ENCODE assay signal across 8 cellular contexts in the genomic region with DNA sequence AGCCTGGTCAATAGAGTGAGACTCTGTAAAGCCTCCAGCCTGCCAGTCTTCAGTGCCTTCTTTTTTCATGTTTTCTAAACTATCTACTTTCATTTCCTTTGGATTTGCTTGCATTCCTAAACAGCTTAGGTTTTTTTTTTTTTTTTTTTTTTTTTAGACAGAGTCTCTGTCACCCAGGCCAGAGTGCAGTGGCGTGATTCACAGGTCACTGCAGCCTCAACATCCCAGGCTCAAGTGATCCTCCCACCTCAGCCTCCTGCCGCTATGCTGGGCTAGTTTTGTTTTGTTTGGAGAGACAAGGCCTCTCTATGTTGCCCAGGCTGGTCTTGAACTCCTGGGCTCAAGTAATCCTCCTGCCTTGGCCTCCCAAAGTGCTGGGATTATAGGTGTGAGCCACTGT. TPM values are rescaled to one million over a fixed set of nuclear protein-coding genes. Genes with fewer than 3 reads are reported as not detected.
A peak's percentile ranks its signal among the peaks of the same experiment; 100 is the strongest.
DNase-seq lines count a peak whose midpoint lies in the region; ATAC-seq and TF ChIP-seq lines count a peak whose summit lies in the region.
"Not testable (repeated sequence)": the region's sequence is repeated elsewhere in the genome, so short reads cannot be mapped to it uniquely, and the experiment has no call there.
"Had no signal": no experiment of that assay in that cellular context is flagged by ENCODE, and none has a peak within 500 bp of the region (broad histone marks: within the 10 kb centered on the region; RNA-seq: fewer than 3 reads in every experiment).

No MANE protein-coding gene starts in this region.

- H3K36me3 Mint-ChIP-seq in CD4-positive, alpha-beta memory T cell, result peaks cover 34 to 42% of the 10 kb centered on the region in 2 donors
- peaks cover 45% of the 10 kb centered on the region for H3K36me3 Mint-ChIP-seq in HFFc6 (ENCODE audit: low read depth)
- H3K36me3 Mint-ChIP-seq in activated T-cell treated with anti-CD3 and anti-CD28 coated beads, Interleukin-2, amount 50 U/mL, for 72 hours (ENCODE audit: insufficient read depth in 2 of 2), result peaks cover 11 to 16% of the 10 kb centered on the region in 2 donors

- not testable (repeated sequence) for H3K9me3 Mint-ChIP-seq in CD4-positive, alpha-beta memory T cell; HFFc6; activated T-cell treated with anti-CD3 and anti-CD28 coated beads, Interleukin-2, amount 50 U/mL, for 72 hours; stimulated activated naive CD8-positive, alpha-beta T cell treated with anti-CD3 and anti-CD28 coated beads, Interleukin-15, amount 100 ng/mL, for 72 hours

- peaks cover 26% of the 10 kb centered on the region for H3K36me3 ChIP-seq in CD4-positive, alpha-beta memory T cell (ENCODE audit: insufficient read depth, low read length)
- peaks cover 47% of the 10 kb centered on the region for H3K36me3 ChIP-seq in left ventricle myocardium inferior
- H3K36me3 ChIP-seq in neural cell (ENCODE audit: insufficient read depth, low read length), result not testable (repeated sequence)

- H3K4me3 Mint-ChIP-seq in CD4-positive, alpha-beta memory T cell, result peak overlapping the region in 2 of 8 donors; percentile 34 to 39
- peak overlapping the region; percentile 49; the same call in 1 of the 2 replicates for H3K4me3 Mint-ChIP-seq in HFFc6
- not testable (repeated sequence) for H3K4me3 Mint-ChIP-seq in activated T-cell treated with anti-CD3 and anti-CD28 coated beads, Interleukin-2, amount 50 U/mL, for 72 hours; stimulated activated naive CD8-positive, alpha-beta T cell treated with anti-CD3 and anti-CD28 coated beads, Interleukin-15, amount 100 ng/mL, for 72 hours

- not testable (repeated sequence) for H3K4me2 ChIP-seq in neural cell (ENCODE audit: low read length)

- TF ChIP-seq CTCF in HFFc6 (IDR thresholded peaks at IDR 0.05); RWPE1 (conservative IDR thresholded peaks at IDR 0.05; ENCODE audit: low read depth); left ventricle myocardium inferior (IDR thresholded peaks at IDR 0.05; ENCODE audit: borderline replicate concordance); neural cell (IDR thresholded peaks at IDR 0.05; ENCODE audit: poor library complexity, severe bottlenecking): not testable (repeated sequence)

- not testable (repeated sequence) for H3K9me2 ChIP-seq in neural cell (ENCODE audit: insufficient read depth, low read length)

- not testable (repeated sequence) for H3K27me3 ChIP-seq in CD4-positive, alpha-beta memory T cell (ENCODE audit: insufficient read depth, low read length); left ventricle myocardium inferior (ENCODE audit: low read depth); neural cell (ENCODE audit: insufficient read depth, low read depth, low read length)

- not testable (repeated sequence) for H3K9ac ChIP-seq in neural cell (ENCODE audit: low read length)

- not testable (repeated sequence) for H3K9me3 ChIP-seq in CD4-positive, alpha-beta memory T cell (ENCODE audit: control insufficient read depth in 1 of 2, low read length in 2 of 2); left ventricle myocardium inferior (replicated peaks); neural cell (ENCODE audit: low read length)

- not testable (repeated sequence) for TF ChIP-seq RAD21 in neural cell (conservative IDR thresholded peaks at IDR 0.05)

- not testable (repeated sequence) for DNase-seq in CD4-positive, alpha-beta memory T cell; HFFc6; RWPE1 (ENCODE audit: low spot score); activated T-cell treated with anti-CD3 and anti-CD28 coated beads, Interleukin-2, amount 50 U/mL, for 72 hours; left ventricle myocardium inferior; stimulated activated naive CD8-positive, alpha-beta T cell treated with anti-CD3 and anti-CD28 coated beads, Interleukin-15, amount 100 ng/mL, for 72 hours

- H3K27me3 Mint-ChIP-seq in CD4-positive, alpha-beta memory T cell; HFFc6 (ENCODE audit: insufficient read depth); activated T-cell treated with anti-CD3 and anti-CD28 coated beads, Interleukin-2, amount 50 U/mL, for 72 hours (ENCODE audit: low read depth); stimulated activated naive CD8-positive, alpha-beta T cell treated with anti-CD3 and anti-CD28 coated beads, Interleukin-15, amount 100 ng/mL, for 72 hours: not testable (repeated sequence)

- H4K20me1 ChIP-seq in neural cell (ENCODE audit: insufficient read depth), result not testable (repeated sequence)

- H2AFZ ChIP-seq in neural cell (ENCODE audit: low read depth, low read length), result not testable (repeated sequence)

- peaks cover 12 to 21% (median 14%) of the 10 kb centered on the region in 4 donors for H3K4me1 Mint-ChIP-seq in CD4-positive, alpha-beta memory T cell
- not testable (repeated sequence) for H3K4me1 Mint-ChIP-seq in HFFc6 (ENCODE audit: low read depth); activated T-cell treated with anti-CD3 and anti-CD28 coated beads, Interleukin-2, amount 50 U/mL, for 72 hours (ENCODE audit: low read depth)
- H3K4me1 Mint-ChIP-seq in stimulated activated naive CD8-positive, alpha-beta T cell treated with anti-CD3 and anti-CD28 coated beads, Interleukin-15, amount 100 ng/mL, for 72 hours, result peaks cover 20% of the 10 kb centered on the region

- not testable (repeated sequence) for ATAC-seq in activated T-cell treated with anti-CD3 and anti-CD28 coated beads, Interleukin-2, amount 50 U/mL, for 72 hours (replicated peaks in 1 of 2); stimulated activated naive CD8-positive, alpha-beta T cell treated with anti-CD3 and anti-CD28 coated beads, Interleukin-15, amount 100 ng/mL, for 72 hours

- not testable (repeated sequence) for H3K27ac ChIP-seq in CD4-positive, alpha-beta memory T cell (ENCODE audit: low read depth, low read length); left ventricle myocardium inferior (replicated peaks); neural cell (ENCODE audit: low read length)
- H3K27ac ChIP-seq in RWPE1, result peak overlapping the region; percentile 14; the same call in 1 of the 2 replicates

- H3K27ac Mint-ChIP-seq in CD4-positive, alpha-beta memory T cell, result peak overlapping the region in 5 of 7 donors; percentile 26 to 87 (median 56)
- H3K27ac Mint-ChIP-seq in HFFc6, result not testable (repeated sequence)
- H3K27ac Mint-ChIP-seq in activated T-cell treated with anti-CD3 and anti-CD28 coated beads, Interleukin-2, amount 50 U/mL, for 72 hours, result peak overlapping the region; percentile 36
- H3K27ac Mint-ChIP-seq in stimulated activated naive CD8-positive, alpha-beta T cell treated with anti-CD3 and anti-CD28 coated beads, Interleukin-15, amount 100 ng/mL, for 72 hours, result peak overlapping the region; percentile 24 to 43

- peaks cover 17% of the 10 kb centered on the region for H3K4me1 ChIP-seq in CD4-positive, alpha-beta memory T cell (ENCODE audit: insufficient read depth, low read length)
- H3K4me1 ChIP-seq in left ventricle myocardium inferior, result peaks cover 44% of the 10 kb centered on the region

- TF ChIP-seq EP300 in neural cell (conservative IDR thresholded peaks at IDR 0.05; ENCODE audit: poor library complexity, severe bottlenecking), result not testable (repeated sequence)

- CTCF ChIA-PET in CD4-positive, alpha-beta memory T cell (lab: Charles Lee; ENCODE audit: partially characterized antibody); RWPE1 (lab: Yijun Ruan, JAX): not testable (repeated sequence)

- H3F3A ChIP-seq in neural cell (ENCODE audit: insufficient read depth, low read length, poor library complexity, severe bottlenecking), result not testable (repeated sequence)

- not testable (repeated sequence) for H3K79me2 ChIP-seq in neural cell (replicated peaks; ENCODE audit: insufficient read depth, low read length)

- POLR2A ChIA-PET in CD4-positive, alpha-beta memory T cell (lab: Charles Lee; ENCODE audit: partially characterized antibody), result not testable (repeated sequence)
- POLR2A ChIA-PET in RWPE1 (lab: Yijun Ruan, JAX; ENCODE audit: low non-redundant PET), result interaction anchor here (0.6 kb wide), 2 partner anchors 9 to 255 kb away, joined by 4 to 11 read pairs; no protein-coding TSS in a partner anchor

- not testable (repeated sequence) for H3K4me3 ChIP-seq in CD4-positive, alpha-beta memory T cell (ENCODE audit: low read length in 2 of 2)
- H3K4me3 ChIP-seq in left ventricle myocardium inferior (peak overlapping the region; percentile 85), neural cell (ENCODE audit: low read length) (peak overlapping the region; percentile 71)

- intact Hi-C loops in CD4-positive, alpha-beta memory T cell (cut with micrococcal nuclease); left ventricle myocardium inferior (cut with micrococcal nuclease): not testable (repeated sequence)

RNA-seq across cellular contexts. Expression of a gene that starts 1.4 kb away (rescaled TPM):
- total RNA-seq in CD4-positive, alpha-beta memory T cell, result 10 to 100 TPM; 28.9 to 32.8 TPM
- polyA plus RNA-seq in CD4-positive, alpha-beta memory T cell, result 10 to 100 TPM; 65.9 to 99.5 TPM
- total RNA-seq in HFFc6 (2021; fragmentation: NEBNext Ultra II Directional; extraction: Animal tissue kit (Norgen Biotek cat#: 25700)), result 10 to 100 TPM; 33.2 to 44.2 (median 39.8) TPM
- 10 to 100 TPM; 43.6 to 45.9 TPM for total RNA-seq in activated T-cell treated with anti-CD3 and anti-CD28 coated beads, Interleukin-2, amount 50 U/mL, for 72 hours
- total RNA-seq in left ventricle myocardium inferior, result 16.6 TPM
- polyA plus RNA-seq in neural cell, result 42.3 and 48.2 TPM in 2 replicates
- 38.5 and 42.1 TPM in 2 replicates for polyA minus RNA-seq in neural cell

RNA-seq across cellular contexts. Expression of a gene that starts 1.4 kb away (rescaled TPM):
- total RNA-seq in CD4-positive, alpha-beta memory T cell, result 1 to 10 TPM; 1.3 to 2.2 TPM
- polyA plus RNA-seq in CD4-positive, alpha-beta memory T cell, result 1 to 10 TPM in 1 of 2 donors, under 1 TPM in 1; 0.79 to 1.2 TPM
- 1 to 10 TPM in 2 of 6 experiments, under 1 TPM in 4; 0.52 to 1.2 (median 0.97) TPM for total RNA-seq in HFFc6 (2021; fragmentation: NEBNext Ultra II Directional; extraction: Animal tissue kit (Norgen Biotek cat#: 25700))
- under 1 TPM in 1 of 2 donors, not detected in 1; 0.28 TPM for total RNA-seq in activated T-cell treated with anti-CD3 and anti-CD28 coated beads, Interleukin-2, amount 50 U/mL, for 72 hours
- 6.8 TPM for total RNA-seq in left ventricle myocardium inferior
- 2.2 and 3.0 TPM in 2 replicates for polyA plus RNA-seq in neural cell
- polyA minus RNA-seq in neural cell, result 7.1 and 9.6 TPM in 2 replicates

RNA-seq across cellular contexts. Expression of a gene that starts 33.2 kb away (rescaled TPM):
- total RNA-seq in CD4-positive, alpha-beta memory T cell, result 10 to 100 TPM; 45.4 to 48.5 TPM
- 10 to 100 TPM; 21.4 to 22.7 TPM for polyA plus RNA-seq in CD4-positive, alpha-beta memory T cell
- total RNA-seq in HFFc6 (2021; fragmentation: NEBNext Ultra II Directional; extraction: Animal tissue kit (Norgen Biotek cat#: 25700)), result 10 to 100 TPM; 22.7 to 26.4 (median 24.2) TPM
- 10 to 100 TPM; 45.0 to 48.9 TPM for total RNA-seq in activated T-cell treated with anti-CD3 and anti-CD28 coated beads, Interleukin-2, amount 50 U/mL, for 72 hours
- total RNA-seq in left ventricle myocardium inferior, result 29.7 TPM
- 90.4 and 95.8 TPM in 2 replicates for polyA plus RNA-seq in neural cell
- 82.0 and 85.4 TPM in 2 replicates for polyA minus RNA-seq in neural cell

RNA-seq across cellular contexts. Expression of a gene that starts 33.4 kb away (rescaled TPM):
- 10 to 100 TPM; 24.4 to 26.6 TPM for total RNA-seq in CD4-positive, alpha-beta memory T cell
- polyA plus RNA-seq in CD4-positive, alpha-beta memory T cell, result 10 to 100 TPM; 26.4 to 32.1 TPM
- total RNA-seq in HFFc6 (2021; fragmentation: NEBNext Ultra II Directional; extraction: Animal tissue kit (Norgen Biotek cat#: 25700)), result 10 to 100 TPM; 23.0 to 27.1 (median 24.5) TPM
- total RNA-seq in activated T-cell treated with anti-CD3 and anti-CD28 coated beads, Interleukin-2, amount 50 U/mL, for 72 hours, result 10 to 100 TPM; 32.3 to 33.8 TPM
- total RNA-seq in left ventricle myocardium inferior, result 21.3 TPM
- 37.8 and 47.9 TPM in 2 replicates for polyA plus RNA-seq in neural cell
- polyA minus RNA-seq in neural cell, result 46.5 and 52.1 TPM in 2 replicates

RNA-seq across cellular contexts. Expression of a gene that starts 47.4 kb away (rescaled TPM):
- total RNA-seq in CD4-positive, alpha-beta memory T cell, result 10 to 100 TPM; 51.9 to 66.2 TPM
- polyA plus RNA-seq in CD4-positive, alpha-beta memory T cell, result 10 to 100 TPM; 36.8 to 38.5 TPM
- total RNA-seq in HFFc6 (2021; fragmentation: NEBNext Ultra II Directional; extraction: Animal tissue kit (Norgen Biotek cat#: 25700)), result 10 to 100 TPM; 20.1 to 28.3 (median 26.7) TPM
- 10 to 100 TPM; 23.2 to 26.8 TPM for total RNA-seq in activated T-cell treated with anti-CD3 and anti-CD28 coated beads, Interleukin-2, amount 50 U/mL, for 72 hours
- 16.1 TPM for total RNA-seq in left ventricle myocardium inferior
- 30.8 and 36.4 TPM in 2 replicates for polyA plus RNA-seq in neural cell
- polyA minus RNA-seq in neural cell, result 37.7 and 58.2 TPM in 2 replicates
- total RNA-seq: PC-3 had no signal
